ENCODE assay signal across 10 cellular contexts in the genomic region with DNA sequence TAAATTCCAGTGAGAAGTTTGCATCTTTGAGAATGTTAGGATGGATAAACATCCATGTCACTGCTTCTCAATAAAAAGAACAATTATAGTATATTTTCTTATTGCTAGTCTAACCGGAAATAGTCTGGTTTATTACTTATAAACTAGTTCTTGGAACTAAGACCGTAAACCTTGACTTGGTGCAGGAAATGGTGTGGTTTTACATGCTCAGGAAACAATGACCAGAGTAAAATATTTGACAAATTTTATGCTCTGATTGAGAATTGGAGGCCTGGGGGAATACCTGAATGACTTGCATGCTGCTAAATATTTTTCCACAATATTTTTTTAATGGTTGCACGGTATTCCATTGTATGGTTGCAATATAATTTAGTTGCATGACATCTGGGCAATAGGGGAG.
DNase-seq lines count a peak whose midpoint lies in the region; ATAC-seq lines count a peak whose summit lies in the region.
"Had no signal": no experiment of that assay in that cellular context is flagged by ENCODE, and none has a peak within 500 bp of the region (broad histone marks: within the 10 kb centered on the region; RNA-seq: fewer than 3 reads in every experiment).

No MANE protein-coding gene starts in this region.

- peaks cover 60% of the 10 kb centered on the region for H3K4me1 Mint-ChIP-seq in activated CD4-positive, alpha-beta T cell treated with anti-CD3 and anti-CD28 coated beads, Interleukin-2, amount 10 ng/mL, durations not matched to agents 24 days and 14 days
- peaks cover 58% of the 10 kb centered on the region for H3K4me1 Mint-ChIP-seq in activated T-helper 2 cell treated with anti-CD3 and anti-CD28 coated beads, Interferon-gamma antibody, Interleukin-2, Interleukin-4, amounts not matched to agents 10 μg/mL and 5 μg/mL and 100 μg/mL, durations not matched to agents 14 hours and 24 hours and 36 hours (ENCODE audit: low read depth)

- peaks cover 4% of the 10 kb centered on the region for H3K36me3 Mint-ChIP-seq in activated CD4-positive, alpha-beta T cell treated with anti-CD3 and anti-CD28 coated beads, Interleukin-2, amount 10 ng/mL, durations not matched to agents 24 days and 14 days (ENCODE audit: low read depth)
- H3K36me3 Mint-ChIP-seq in activated T-helper 2 cell treated with anti-CD3 and anti-CD28 coated beads, Interferon-gamma antibody, Interleukin-2, Interleukin-4, amounts not matched to agents 10 μg/mL and 5 μg/mL and 100 μg/mL, durations not matched to agents 14 hours and 24 hours and 36 hours (ENCODE audit: low read depth) = peaks cover 10% of the 10 kb centered on the region

- peak overlapping the region; percentile 73 for H3K27ac Mint-ChIP-seq in activated CD4-positive, alpha-beta T cell treated with anti-CD3 and anti-CD28 coated beads, Interleukin-2, amount 10 ng/mL, durations not matched to agents 24 days and 14 days
- peak overlapping the region; percentile 76 for H3K27ac Mint-ChIP-seq in activated T-helper 2 cell treated with anti-CD3 and anti-CD28 coated beads, Interferon-gamma antibody, Interleukin-2, Interleukin-4, amounts not matched to agents 10 μg/mL and 5 μg/mL and 100 μg/mL, durations not matched to agents 14 hours and 24 hours and 36 hours

- intact Hi-C loops in activated CD4-positive, alpha-beta T cell treated with anti-CD3 and anti-CD28 coated beads, Interleukin-2, amount 10 ng/mL, durations not matched to agents 24 days and 14 days (cut with micrococcal nuclease) = loop anchor here (2.0 to 10.0 kb wide), 5 partner anchors 47 to 1245 kb away; partner anchors contain the start of genes BLZF1, NME7 and SELL
- intact Hi-C loops in activated T-helper 2 cell treated with anti-CD3 and anti-CD28 coated beads, Interferon-gamma antibody, Interleukin-2, Interleukin-4, amounts not matched to agents 10 μg/mL and 5 μg/mL and 100 μg/mL, durations not matched to agents 14 hours and 24 hours and 36 hours (cut with micrococcal nuclease) = loop anchor here (1.0 to 10.0 kb wide), 9 partner anchors 23 to 900 kb away; partner anchors contain the start of genes BLZF1 and NME7

- DNase-seq in activated CD4-positive, alpha-beta T cell treated with anti-CD3 and anti-CD28 coated beads, Interleukin-2, amount 10 ng/mL, durations not matched to agents 24 days and 14 days = no peak
- DNase-seq in activated CD4-positive, alpha-beta T cell treated with anti-CD3 and anti-CD28 coated beads for 4 hours = no peak
- DNase-seq in activated T-helper 2 cell treated with anti-CD3 and anti-CD28 coated beads, Interferon-gamma antibody, Interleukin-2, Interleukin-4, amounts not matched to agents 10 μg/mL and 5 μg/mL and 100 μg/mL, durations not matched to agents 14 hours and 24 hours and 36 hours (ENCODE audit: low spot score) = no peak
- DNase-seq in renal cortical epithelial cell (ENCODE audit: low read depth) = peak; percentile 94
- DNase-seq in HUDEP-2 (lab: John Stamatoyannopoulos, UW; ENCODE audit: unreplicated experiment in 76 of 76) = no peak
- no peak for DNase-seq in NCI-H524 (lab: John Stamatoyannopoulos, UW)
- no peak for DNase-seq in superior temporal gyrus (ENCODE audit: extremely low spot score)
- DNase-seq: NCI-H2107, T-helper 9 cell had no signal

- H3K27me3 Mint-ChIP-seq in activated CD4-positive, alpha-beta T cell treated with anti-CD3 and anti-CD28 coated beads, Interleukin-2, amount 10 ng/mL, durations not matched to agents 24 days and 14 days = no peaks in the 10 kb centered on the region
- H3K27me3 Mint-ChIP-seq in activated T-helper 2 cell treated with anti-CD3 and anti-CD28 coated beads, Interferon-gamma antibody, Interleukin-2, Interleukin-4, amounts not matched to agents 10 μg/mL and 5 μg/mL and 100 μg/mL, durations not matched to agents 14 hours and 24 hours and 36 hours (ENCODE audit: low read depth) = no peaks in the 10 kb centered on the region

- peaks cover 11% of the 10 kb centered on the region for H3K9me3 Mint-ChIP-seq in activated CD4-positive, alpha-beta T cell treated with anti-CD3 and anti-CD28 coated beads, Interleukin-2, amount 10 ng/mL, durations not matched to agents 24 days and 14 days
- H3K9me3 Mint-ChIP-seq in activated T-helper 2 cell treated with anti-CD3 and anti-CD28 coated beads, Interferon-gamma antibody, Interleukin-2, Interleukin-4, amounts not matched to agents 10 μg/mL and 5 μg/mL and 100 μg/mL, durations not matched to agents 14 hours and 24 hours and 36 hours = peaks cover 5% of the 10 kb centered on the region

- ATAC-seq in HG03108 (IDR thresholded peaks at IDR 0.05; ENCODE audit: unreplicated experiment) = peak; percentile 37

- peak overlapping the region; percentile 64 for H3K4me3 Mint-ChIP-seq in activated CD4-positive, alpha-beta T cell treated with anti-CD3 and anti-CD28 coated beads, Interleukin-2, amount 10 ng/mL, durations not matched to agents 24 days and 14 days
- peak overlapping the region; percentile 51 for H3K4me3 Mint-ChIP-seq in activated T-helper 2 cell treated with anti-CD3 and anti-CD28 coated beads, Interferon-gamma antibody, Interleukin-2, Interleukin-4, amounts not matched to agents 10 μg/mL and 5 μg/mL and 100 μg/mL, durations not matched to agents 14 hours and 24 hours and 36 hours (ENCODE audit: low read depth)
